Comparison of ENCODE assay signal across 2 cellular contexts in genomic region chr4:121154103-121154515, GRCh38.
TF ChIP-seq lines count a peak whose summit lies in the region.

No MANE protein-coding gene starts in this region.

TF ChIP-seq in SK-N-SH, 30 proteins besides CTCF, POLR2A, EP300 and RAD21 (continued from another document):
- TF ChIP-seq REST (IDR thresholded peaks at IDR 0.05; ENCODE audit: low read depth, low read length) (no peak), MAX (IDR thresholded peaks at IDR 0.05; ENCODE audit: low read depth) (no peak), RCOR1 (IDR thresholded peaks at IDR 0.05; ENCODE audit: low read length) (no peak), TAF1 (IDR thresholded peaks at IDR 0.05; ENCODE audit: borderline replicate concordance, low read depth, low read length) (no peak), YY1 (IDR thresholded peaks at IDR 0.05; ENCODE audit: low read depth) (no peak), FOSL2 (IDR thresholded peaks at IDR 0.05; ENCODE audit: borderline replicate concordance, low read depth) (no peak), SMC3 (IDR thresholded peaks at IDR 0.05; ENCODE audit: low read depth, low read length) (no peak), ELF1 (IDR thresholded peaks at IDR 0.05) (no peak), TCF12 (IDR thresholded peaks at IDR 0.05) (no peak)

TF ChIP-seq in SK-N-SH treated with all-trans-retinoic acid at 6 μM for 48 hours, 23 proteins besides CTCF, POLR2A, EP300 and RAD21 (continued from another document):
- TF ChIP-seq TSHZ2 (CRISPR knock-in tag; IDR thresholded peaks at IDR 0.05) (no peak), TOX (CRISPR knock-in tag; IDR thresholded peaks at IDR 0.05; ENCODE audit: borderline replicate concordance) (no peak), RARB (CRISPR knock-in tag; IDR thresholded peaks at IDR 0.05) (no peak), CREB5 (CRISPR knock-in tag; IDR thresholded peaks at IDR 0.05; ENCODE audit: low read depth) (no peak), PPARA (CRISPR knock-in tag; IDR thresholded peaks at IDR 0.05; ENCODE audit: borderline replicate concordance) (no peak), OSR1 (CRISPR knock-in tag; IDR thresholded peaks at IDR 0.05) (no peak)
